10 cellular contexts compared by ENCODE assay signal in the genomic region with DNA sequence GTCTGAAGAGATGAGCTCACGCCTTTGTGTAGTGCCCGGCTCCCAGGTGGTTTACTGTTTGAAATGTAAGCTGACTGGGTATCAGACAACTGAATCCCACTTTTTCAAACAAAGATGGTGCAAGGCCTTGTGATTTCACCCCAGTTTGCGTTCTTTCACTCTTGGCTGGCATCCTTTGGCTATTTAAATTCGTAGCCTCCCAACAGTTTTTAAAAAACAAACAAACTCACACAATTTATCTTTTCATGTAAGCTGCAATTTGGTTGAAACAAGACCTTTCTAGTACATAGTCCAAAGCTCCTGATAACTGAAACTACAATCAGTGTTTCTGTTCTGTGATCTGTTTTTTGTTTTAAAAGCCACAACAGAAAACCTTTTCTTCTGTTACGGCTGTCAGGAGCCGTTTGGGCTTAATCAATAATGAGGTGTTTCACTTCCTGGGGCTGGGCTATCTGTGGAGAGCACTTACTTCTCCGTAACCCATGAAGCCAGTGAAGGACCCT.
DNase-seq lines count a peak whose midpoint lies in the region; ATAC-seq and TF ChIP-seq lines count a peak whose summit lies in the region.
"Had no signal": no experiment of that assay in that cellular context is flagged by ENCODE, and none has a peak within 500 bp of the region (broad histone marks: within the 10 kb centered on the region; RNA-seq: fewer than 3 reads in every experiment).

No MANE protein-coding gene starts in this region.

- intact Hi-C loops in activated CD4-positive, alpha-beta T cell treated with anti-CD3 and anti-CD28 coated beads for 36 hours (cut with DNase I, micrococcal nuclease), result loop anchor here (1.0 to 5.0 kb wide), 3 partner anchors 37 to 98 kb away; partner anchors contain the start of gene ARHGAP35 (in 1 of the 2)
- intact Hi-C loops in OCI-LY7 (cut with micrococcal nuclease; ENCODE audit: unreplicated experiment), result no loop called here

- H3K27ac Mint-ChIP-seq in activated CD4-positive, alpha-beta T cell treated with anti-CD3 and anti-CD28 coated beads for 36 hours, result peak overlapping the region; percentile 95
- peak overlapping the region; percentile 95 to 96 for H3K27ac Mint-ChIP-seq in effector memory CD8-positive, alpha-beta T cell
- H3K27ac Mint-ChIP-seq in stimulated activated memory B cell treated with anti-CD40 and anti-IgM and Interleukin-4, amounts not matched to agents 10 μg/mL and 1 μg/mL and 100 μg/mL, for 72 hours, result peak overlapping the region; percentile 71

- no peaks in the 10 kb centered on the region for H3K79me2 ChIP-seq in OCI-LY7 (ENCODE audit: insufficient read depth, low read depth, low read length)

- H4K20me1 ChIP-seq in OCI-LY7 (ENCODE audit: insufficient read depth, low read length), result no peaks in the 10 kb centered on the region

- CTCF ChIA-PET in activated CD4-positive, alpha-beta T cell treated with anti-CD3 and anti-CD28 coated beads for 36 hours (lab: Charles Lee), result interaction anchor here (0.7 to 1.6 kb wide), 4 partner anchors 9 to 59 kb away, joined by 3 to 5 read pairs (median 4); no protein-coding TSS in a partner anchor
- CTCF ChIA-PET in OCI-LY7 (lab: Charles Lee; ENCODE audit: unreplicated experiment), result no interaction called here

- no peaks in the 10 kb centered on the region for H3K27me3 Mint-ChIP-seq in activated CD4-positive, alpha-beta T cell treated with anti-CD3 and anti-CD28 coated beads for 36 hours
- no peaks in the 10 kb centered on the region for H3K27me3 Mint-ChIP-seq in effector memory CD8-positive, alpha-beta T cell
- H3K27me3 Mint-ChIP-seq in stimulated activated memory B cell treated with anti-CD40 and anti-IgM and Interleukin-4, amounts not matched to agents 10 μg/mL and 1 μg/mL and 100 μg/mL, for 72 hours, result no peaks in the 10 kb centered on the region

- H3K9me3 ChIP-seq in OCI-LY7 (ENCODE audit: low read length), result no peaks in the 10 kb centered on the region

- DNase-seq in activated CD4-positive, alpha-beta T cell treated with anti-CD3 and anti-CD28 coated beads for 36 hours, result no peak
- no peak for DNase-seq in activated CD4-positive, alpha-beta T cell treated with anti-CD3 and anti-CD28 coated beads, Interleukin-2, amount 50 U/mL, for 1 hour
- DNase-seq in OCI-LY7 (ENCODE audit: low spot score) (no peak), GDM1 (lab: John Stamatoyannopoulos, UW) (no peak), KG1 (lab: John Stamatoyannopoulos, UW) (no peak)
- no peak for DNase-seq in effector memory CD8-positive, alpha-beta T cell
- DNase-seq: mammary epithelial cell, NCI-H446 treated with DMSO at 0.1 percent for 48 hours had no signal

- peaks cover 16% of the 10 kb centered on the region for H3K4me1 ChIP-seq in OCI-LY7 (ENCODE audit: insufficient read depth, low read length, poor library complexity, severe bottlenecking)

- no peaks in the 10 kb centered on the region for H3K9me2 ChIP-seq in OCI-LY7 (ENCODE audit: insufficient read depth, low read length)

- peaks cover 4% of the 10 kb centered on the region for H3K36me3 Mint-ChIP-seq in activated CD4-positive, alpha-beta T cell treated with anti-CD3 and anti-CD28 coated beads for 36 hours (ENCODE audit: low read depth)
- no peaks in the 10 kb centered on the region for H3K36me3 Mint-ChIP-seq in effector memory CD8-positive, alpha-beta T cell (ENCODE audit: insufficient read depth)
- H3K36me3 Mint-ChIP-seq in stimulated activated memory B cell treated with anti-CD40 and anti-IgM and Interleukin-4, amounts not matched to agents 10 μg/mL and 1 μg/mL and 100 μg/mL, for 72 hours, result peaks cover 24% of the 10 kb centered on the region

- H3K4me3 Mint-ChIP-seq in activated CD4-positive, alpha-beta T cell treated with anti-CD3 and anti-CD28 coated beads for 36 hours, result peak overlapping the region; percentile 72
- peak overlapping the region; percentile 86 to 87 for H3K4me3 Mint-ChIP-seq in effector memory CD8-positive, alpha-beta T cell
- peak overlapping the region; percentile 43 for H3K4me3 Mint-ChIP-seq in stimulated activated memory B cell treated with anti-CD40 and anti-IgM and Interleukin-4, amounts not matched to agents 10 μg/mL and 1 μg/mL and 100 μg/mL, for 72 hours

- peaks cover 27% of the 10 kb centered on the region for H3K36me3 ChIP-seq in OCI-LY7 (ENCODE audit: insufficient read depth, low read length)

- no TSS peak for BruUV-seq in OCI-LY7 (replicated peaks; lab: Mats Ljungman, UMichigan)

- no peak for TF ChIP-seq CTCF in OCI-LY7 (conservative IDR thresholded peaks at IDR 0.05; ENCODE audit: low read length)

- no peaks in the 10 kb centered on the region for H3K9me3 Mint-ChIP-seq in activated CD4-positive, alpha-beta T cell treated with anti-CD3 and anti-CD28 coated beads for 36 hours (ENCODE audit: low read depth)
- H3K9me3 Mint-ChIP-seq in effector memory CD8-positive, alpha-beta T cell, result no peaks in the 10 kb centered on the region
- no peaks in the 10 kb centered on the region for H3K9me3 Mint-ChIP-seq in stimulated activated memory B cell treated with anti-CD40 and anti-IgM and Interleukin-4, amounts not matched to agents 10 μg/mL and 1 μg/mL and 100 μg/mL, for 72 hours

- POLR2A ChIA-PET in activated CD4-positive, alpha-beta T cell treated with anti-CD3 and anti-CD28 coated beads for 36 hours (lab: Charles Lee), result interaction anchor here (1.5 kb wide), 1 partner anchor 28 kb away, joined by 4 read pairs; no protein-coding TSS in a partner anchor
- POLR2A ChIA-PET in OCI-LY7 (lab: Charles Lee), result interaction anchor here (0.5 to 0.9 kb wide), 3 partner anchors 15 to 242 kb away, joined by 3 to 8 read pairs (median 3); no protein-coding TSS in a partner anchor

- no peak overlapping the region for H3K4me3 ChIP-seq in OCI-LY7 (ENCODE audit: low read depth, low read length, poor library complexity, severe bottlenecking)

- H2AFZ ChIP-seq in OCI-LY7 (ENCODE audit: low read length), result no peak overlapping the region

- peak overlapping the region; percentile 43; the same call in 1 of the 2 replicates for H3K4me2 ChIP-seq in OCI-LY7 (ENCODE audit: low read length)

- H3K27ac ChIP-seq in OCI-LY7 (ENCODE audit: low read depth, low read length, poor library complexity, severe bottlenecking), result no peak overlapping the region

- H3K4me1 Mint-ChIP-seq in activated CD4-positive, alpha-beta T cell treated with anti-CD3 and anti-CD28 coated beads for 36 hours, result peaks cover 70% of the 10 kb centered on the region
- peaks cover 74 to 82% of the 10 kb centered on the region in 2 donors for H3K4me1 Mint-ChIP-seq in effector memory CD8-positive, alpha-beta T cell (ENCODE audit: low read depth in 2 of 2)
- H3K4me1 Mint-ChIP-seq in stimulated activated memory B cell treated with anti-CD40 and anti-IgM and Interleukin-4, amounts not matched to agents 10 μg/mL and 1 μg/mL and 100 μg/mL, for 72 hours, result peaks cover 57% of the 10 kb centered on the region

- peak; percentile 28 for ATAC-seq in activated CD4-positive, alpha-beta T cell treated with anti-CD3 and anti-CD28 coated beads for 36 hours
- peak; percentile 3 for ATAC-seq in effector memory CD8-positive, alpha-beta T cell (replicated peaks)
- ATAC-seq in stimulated activated memory B cell treated with anti-CD40 and anti-IgM and Interleukin-4, amounts not matched to agents 10 μg/mL and 1 μg/mL and 100 μg/mL, for 72 hours, result peak; percentile 22
- ATAC-seq in GM21825 (IDR thresholded peaks at IDR 0.05; ENCODE audit: unreplicated experiment), result no peak
